In the genomic region with DNA sequence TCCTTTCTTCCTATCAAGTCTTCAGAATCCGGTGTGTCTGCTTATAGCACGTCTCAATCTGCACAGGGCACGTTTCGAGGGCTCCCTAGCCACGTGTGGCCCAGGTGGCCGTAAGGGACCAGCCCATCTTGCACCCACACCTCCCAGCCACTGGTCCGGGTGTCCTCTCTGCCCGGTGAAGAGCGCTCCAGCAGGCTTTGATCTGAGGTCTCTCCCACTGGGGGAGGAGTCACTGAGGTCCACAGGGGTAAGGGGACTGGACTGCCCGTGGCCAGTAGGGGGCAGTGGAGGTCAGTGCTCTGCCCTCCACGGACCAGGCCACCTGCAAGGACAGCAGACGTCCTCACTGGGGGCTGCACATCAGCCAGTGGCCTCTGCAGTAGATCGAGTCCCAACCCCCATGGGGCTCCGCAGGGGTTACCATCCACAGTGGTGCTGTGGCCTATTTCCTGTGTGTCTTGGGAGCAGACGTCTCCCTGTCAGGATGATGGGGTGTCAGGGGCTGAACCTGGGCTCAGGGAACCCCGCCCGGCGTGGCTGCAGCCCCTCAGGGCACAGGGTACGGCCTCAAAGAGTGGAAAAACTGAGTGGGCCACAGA, we compare ENCODE assay signal across 1 cellular context.
TF ChIP-seq lines count a peak whose summit lies in the region.

No MANE protein-coding gene starts in this region.

TF ChIP-seq in HepG2, 621 proteins besides CTCF, POLR2A, EP300 and RAD21 (continued from another document and continues in another):
- TF ChIP-seq AHDC1 (CRISPR knock-in tag; IDR thresholded peaks at IDR 0.05; ENCODE audit: borderline replicate concordance) (no peak), ZNF569 (CRISPR knock-in tag; IDR thresholded peaks at IDR 0.05; ENCODE audit: borderline replicate concordance) (no peak), GTF2F1 (IDR thresholded peaks at IDR 0.05; ENCODE audit: low read length) (no peak), CBX5 (CRISPR knock-in tag; IDR thresholded peaks at IDR 0.05; ENCODE audit: borderline replicate concordance) (peak; percentile 75; the same call in 1 of the 2 replicates), ZNF646 (CRISPR knock-in tag; IDR thresholded peaks at IDR 0.05) (no peak), FOXM1 (CRISPR knock-in tag; IDR thresholded peaks at IDR 0.05) (no peak), CHD4 (IDR thresholded peaks at IDR 0.05; ENCODE audit: borderline replicate concordance, low read length) (no peak), ZNF430 (CRISPR knock-in tag; IDR thresholded peaks at IDR 0.05) (0 out of 2 replicates have a peak, but pooled peaks have one; percentile 46), IRF2 (CRISPR knock-in tag; IDR thresholded peaks at IDR 0.05) (no peak), ETV5 (CRISPR knock-in tag; IDR thresholded peaks at IDR 0.05; ENCODE audit: borderline replicate concordance) (peak; percentile 20; the same call in 1 of the 2 replicates), EEA1 (CRISPR knock-in tag; IDR thresholded peaks at IDR 0.05; ENCODE audit: borderline replicate concordance) (no peak), ZSCAN21 (CRISPR knock-in tag; IDR thresholded peaks at IDR 0.05; ENCODE audit: borderline replicate concordance) (no peak), ZFP36 (IDR thresholded peaks at IDR 0.05; ENCODE audit: borderline replicate concordance, low read depth, low read length, partially characterized antibody) (no peak), SOX6 (IDR thresholded peaks at IDR 0.05) (no peak), SOX6 (CRISPR knock-in tag; IDR thresholded peaks at IDR 0.05) (no peak), PRDM10 (CRISPR knock-in tag; IDR thresholded peaks at IDR 0.05; ENCODE audit: low read depth) (0 out of 2 replicates have a peak, but pooled peaks have one; percentile 32), GZF1 (CRISPR knock-in tag; IDR thresholded peaks at IDR 0.05) (no peak), CREB1 (IDR thresholded peaks at IDR 0.05) (no peak), CREB1 (CRISPR knock-in tag; IDR thresholded peaks at IDR 0.05) (no peak), ZKSCAN1 (IDR thresholded peaks at IDR 0.05; ENCODE audit: low read length) (no peak), KDM5A (IDR thresholded peaks at IDR 0.05; ENCODE audit: borderline replicate concordance, low read length) (no peak), MTF2 (CRISPR knock-in tag; IDR thresholded peaks at IDR 0.05; ENCODE audit: borderline replicate concordance) (no peak), ZBTB34 (CRISPR knock-in tag; IDR thresholded peaks at IDR 0.05) (no peak), ZNF30 (CRISPR knock-in tag; IDR thresholded peaks at IDR 0.05) (no peak), ZNF256 (CRISPR knock-in tag; conservative IDR thresholded peaks at IDR 0.05) (no peak), ZNF768 (CRISPR knock-in tag; IDR thresholded peaks at IDR 0.05) (peak; percentile 79; the same call in 1 of the 2 replicates), FOSL2 (CRISPR knock-in tag; IDR thresholded peaks at IDR 0.05) (peak; percentile 36; the same call in 1 of the 2 replicates), SAFB2 (CRISPR knock-in tag; IDR thresholded peaks at IDR 0.05; ENCODE audit: borderline replicate concordance, low read depth) (no peak), TARDBP (CRISPR knock-in tag; IDR thresholded peaks at IDR 0.05) (peak; percentile 61; the same call in 1 of the 2 replicates)
- TF ChIP-seq, protein P1, sequence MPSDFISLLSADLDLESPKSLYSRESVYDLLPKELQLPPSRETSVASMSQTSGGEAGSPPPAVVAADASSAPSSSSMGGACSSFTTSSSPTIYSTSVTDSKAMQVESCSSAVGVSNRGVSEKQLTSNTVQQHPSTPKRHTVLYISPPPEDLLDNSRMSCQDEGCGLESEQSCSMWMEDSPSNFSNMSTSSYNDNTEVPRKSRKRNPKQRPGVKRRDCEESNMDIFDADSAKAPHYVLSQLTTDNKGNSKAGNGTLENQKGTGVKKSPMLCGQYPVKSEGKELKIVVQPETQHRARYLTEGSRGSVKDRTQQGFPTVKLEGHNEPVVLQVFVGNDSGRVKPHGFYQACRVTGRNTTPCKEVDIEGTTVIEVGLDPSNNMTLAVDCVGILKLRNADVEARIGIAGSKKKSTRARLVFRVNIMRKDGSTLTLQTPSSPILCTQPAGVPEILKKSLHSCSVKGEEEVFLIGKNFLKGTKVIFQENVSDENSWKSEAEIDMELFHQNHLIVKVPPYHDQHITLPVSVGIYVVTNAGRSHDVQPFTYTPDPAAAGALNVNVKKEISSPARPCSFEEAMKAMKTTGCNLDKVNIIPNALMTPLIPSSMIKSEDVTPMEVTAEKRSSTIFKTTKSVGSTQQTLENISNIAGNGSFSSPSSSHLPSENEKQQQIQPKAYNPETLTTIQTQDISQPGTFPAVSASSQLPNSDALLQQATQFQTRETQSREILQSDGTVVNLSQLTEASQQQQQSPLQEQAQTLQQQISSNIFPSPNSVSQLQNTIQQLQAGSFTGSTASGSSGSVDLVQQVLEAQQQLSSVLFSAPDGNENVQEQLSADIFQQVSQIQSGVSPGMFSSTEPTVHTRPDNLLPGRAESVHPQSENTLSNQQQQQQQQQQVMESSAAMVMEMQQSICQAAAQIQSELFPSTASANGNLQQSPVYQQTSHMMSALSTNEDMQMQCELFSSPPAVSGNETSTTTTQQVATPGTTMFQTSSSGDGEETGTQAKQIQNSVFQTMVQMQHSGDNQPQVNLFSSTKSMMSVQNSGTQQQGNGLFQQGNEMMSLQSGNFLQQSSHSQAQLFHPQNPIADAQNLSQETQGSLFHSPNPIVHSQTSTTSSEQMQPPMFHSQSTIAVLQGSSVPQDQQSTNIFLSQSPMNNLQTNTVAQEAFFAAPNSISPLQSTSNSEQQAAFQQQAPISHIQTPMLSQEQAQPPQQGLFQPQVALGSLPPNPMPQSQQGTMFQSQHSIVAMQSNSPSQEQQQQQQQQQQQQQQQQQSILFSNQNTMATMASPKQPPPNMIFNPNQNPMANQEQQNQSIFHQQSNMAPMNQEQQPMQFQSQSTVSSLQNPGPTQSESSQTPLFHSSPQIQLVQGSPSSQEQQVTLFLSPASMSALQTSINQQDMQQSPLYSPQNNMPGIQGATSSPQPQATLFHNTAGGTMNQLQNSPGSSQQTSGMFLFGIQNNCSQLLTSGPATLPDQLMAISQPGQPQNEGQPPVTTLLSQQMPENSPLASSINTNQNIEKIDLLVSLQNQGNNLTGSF (CRISPR knock-in tag; IDR thresholded peaks at IDR 0.05), result no peak
